In genomic region chr2:172855588-172855987, GRCh38 we compare ENCODE assay signal across 1 cellular context.
TF ChIP-seq lines count a peak whose summit lies in the region.

No MANE protein-coding gene starts in this region.

TF ChIP-seq in HEK293, 187 proteins besides CTCF, POLR2A, EP300 and RAD21 (continued from another document):
- TF ChIP-seq ATF2 (tag by site-specific recombination; IDR thresholded peaks at IDR 0.05; ENCODE audit: low read depth): peak; percentile 60
